13 cellular contexts compared by ENCODE assay signal in genomic region chr5:115583474-115583873, GRCh38. TPM values are rescaled to one million over a fixed set of nuclear protein-coding genes. Genes with fewer than 3 reads are reported as not detected.
A peak's percentile ranks its signal among the peaks of the same experiment; 100 is the strongest.
DNase-seq lines count a peak whose midpoint lies in the region; ATAC-seq and TF ChIP-seq lines count a peak whose summit lies in the region.
"Had no signal": no experiment of that assay in that cellular context is flagged by ENCODE, and none has a peak within 500 bp of the region (broad histone marks: within the 10 kb centered on the region; RNA-seq: fewer than 3 reads in every experiment).

No MANE protein-coding gene starts in this region.

- H3K9me3 ChIP-seq in right cardiac atrium (ENCODE audit: control insufficient read depth, low read length) (no peaks in the 10 kb centered on the region), right atrium auricular region (no peaks in the 10 kb centered on the region)
- H3K9me3 ChIP-seq: tibial nerve had no signal

- no peak overlapping the region for H3K27ac Mint-ChIP-seq in activated naive CD8-positive, alpha-beta T cell treated with anti-CD3 and anti-CD28 coated beads, Interleukin-2, amount 50 U/mL, for 24 hours

- WGBS in right cardiac atrium = 51% methylated on average over 3 of the region's 3 CpGs

- peak; percentile 66 to 80 for ATAC-seq in right cardiac atrium
- no peak for ATAC-seq in GM21390 (IDR thresholded peaks at IDR 0.05; ENCODE audit: unreplicated experiment)
- no peak for ATAC-seq in activated naive CD8-positive, alpha-beta T cell treated with anti-CD3 and anti-CD28 coated beads, Interleukin-2, amount 50 U/mL, for 24 hours
- no peak for ATAC-seq in GM21447 (IDR thresholded peaks at IDR 0.05; ENCODE audit: unreplicated experiment)
- ATAC-seq: activated CD4-positive, CD25-positive, alpha-beta regulatory T cell treated with anti-CD3 and anti-CD28 coated beads, Interleukin-2, amount 50 U/mL, for 24 hours had no signal

- H3K27ac ChIP-seq in right cardiac atrium (ENCODE audit: low read length) (no peak overlapping the region), right atrium auricular region (no peak overlapping the region)
- H3K27ac ChIP-seq: SK-N-MC, tibial nerve had no signal

- no peaks in the 10 kb centered on the region for H3K36me3 ChIP-seq in right atrium auricular region

- DNase-seq in right cardiac atrium = no peak
- DNase-seq in right atrium auricular region (ENCODE audit: low spot score) = no peak
- peak; percentile 93 for DNase-seq in amniotic epithelial cell (ENCODE audit: low read depth)
- peak; percentile 73 for DNase-seq in hepatic stellate cell (ENCODE audit: low spot score)
- no peak for DNase-seq in HPDE6-E6E7 (ENCODE audit: extremely low spot score)
- DNase-seq in activated naive CD8-positive, alpha-beta T cell treated with anti-CD3 and anti-CD28 coated beads, Interleukin-2, amount 50 U/mL, for 24 hours = no peak
- DNase-seq: DMS79, NCI-H1436 treated with DMSO at 0.1 percent for 48 hours had no signal

- no peaks in the 10 kb centered on the region for H3K9me3 Mint-ChIP-seq in activated naive CD8-positive, alpha-beta T cell treated with anti-CD3 and anti-CD28 coated beads, Interleukin-2, amount 50 U/mL, for 24 hours

- H3K4me1 ChIP-seq in right cardiac atrium (ENCODE audit: control insufficient read depth, insufficient read depth, low read length) (peaks cover 5% of the 10 kb centered on the region), right atrium auricular region (peaks cover 0 to 12% of the 10 kb centered on the region in 2 donors)

- H3K4me1 Mint-ChIP-seq in activated naive CD8-positive, alpha-beta T cell treated with anti-CD3 and anti-CD28 coated beads, Interleukin-2, amount 50 U/mL, for 24 hours = peaks cover 5% of the 10 kb centered on the region

- H3K4me3 ChIP-seq in right cardiac atrium (ENCODE audit: low read length) (no peak overlapping the region), right atrium auricular region (no peak overlapping the region)
- H3K4me3 ChIP-seq: SK-N-MC, tibial nerve had no signal

- no peak for TF ChIP-seq CTCF in right atrium auricular region (IDR thresholded peaks at IDR 0.05)

- intact Hi-C loops in right cardiac atrium (cut with DNase I) = loop anchor here in 1 of 4 donors (10.0 kb wide), 1 partner anchor 209 kb away; no protein-coding TSS in a partner anchor

- H3K36me3 Mint-ChIP-seq in activated naive CD8-positive, alpha-beta T cell treated with anti-CD3 and anti-CD28 coated beads, Interleukin-2, amount 50 U/mL, for 24 hours (ENCODE audit: low read depth) = no peaks in the 10 kb centered on the region

- no peaks in the 10 kb centered on the region for H3K27me3 ChIP-seq in right cardiac atrium (ENCODE audit: control insufficient read depth, insufficient read depth)
- no peaks in the 10 kb centered on the region for H3K27me3 ChIP-seq in right atrium auricular region
- H3K27me3 ChIP-seq: tibial nerve had no signal

- H3K27me3 Mint-ChIP-seq in activated naive CD8-positive, alpha-beta T cell treated with anti-CD3 and anti-CD28 coated beads, Interleukin-2, amount 50 U/mL, for 24 hours = no peaks in the 10 kb centered on the region

- no peak overlapping the region for H3K4me3 Mint-ChIP-seq in activated naive CD8-positive, alpha-beta T cell treated with anti-CD3 and anti-CD28 coated beads, Interleukin-2, amount 50 U/mL, for 24 hours

RNA-seq across cellular contexts. Expression of gene TICAM2, which starts 18.8 kb away (rescaled TPM):
- total RNA-seq in right cardiac atrium = 1 to 10 TPM; 3.2 to 4.3 (median 3.7) TPM
- polyA plus RNA-seq in right cardiac atrium = 1.5 TPM
- total RNA-seq in right atrium auricular region = 1 to 10 TPM in 1 of 2 donors, under 1 TPM in 1; 0.67 to 1.1 TPM

RNA-seq across cellular contexts. Expression of gene FEM1C, which starts 38.9 kb away (rescaled TPM):
- total RNA-seq in right cardiac atrium = 10 to 100 TPM; 19.3 to 29.5 (median 22.1) TPM
- 8.4 TPM for polyA plus RNA-seq in right cardiac atrium
- 10 to 100 TPM; 21.3 to 26.0 TPM for total RNA-seq in right atrium auricular region

RNA-seq across cellular contexts. Expression of gene TMED7, which starts 42.4 kb away (rescaled TPM):
- total RNA-seq in right cardiac atrium (100 to 1,000 TPM in 1 of 4 donors, 10 to 100 TPM in 3; 74.0 to 111 (median 83.2) TPM), right atrium auricular region (100 to 1,000 TPM in 1 of 2 donors, 10 to 100 TPM in 1; 70.2 to 101 TPM)
- 38.9 TPM for polyA plus RNA-seq in right cardiac atrium

Comparison
In these comparisons a context has a peak if more than half of its experiments do, and no peak if none do; other contexts are left out.
1. ATAC-seq: peak in right cardiac atrium (2 of 2); none in GM21390 (single experiment), activated naive CD8-positive, alpha-beta T cell treated with anti-CD3 and anti-CD28 coated beads, Interleukin-2, amount 50 U/mL, for 24 hours (single experiment) and GM21447 (single experiment).
2. DNase-seq: peak in amniotic epithelial cell (single experiment) and hepatic stellate cell (single experiment); none in right cardiac atrium (0 of 3), right atrium auricular region (single experiment), HPDE6-E6E7 (single experiment) and activated naive CD8-positive, alpha-beta T cell treated with anti-CD3 and anti-CD28 coated beads, Interleukin-2, amount 50 U/mL, for 24 hours (single experiment).